Comparison of ENCODE assay signal across 8 cellular contexts in the genomic region with DNA sequence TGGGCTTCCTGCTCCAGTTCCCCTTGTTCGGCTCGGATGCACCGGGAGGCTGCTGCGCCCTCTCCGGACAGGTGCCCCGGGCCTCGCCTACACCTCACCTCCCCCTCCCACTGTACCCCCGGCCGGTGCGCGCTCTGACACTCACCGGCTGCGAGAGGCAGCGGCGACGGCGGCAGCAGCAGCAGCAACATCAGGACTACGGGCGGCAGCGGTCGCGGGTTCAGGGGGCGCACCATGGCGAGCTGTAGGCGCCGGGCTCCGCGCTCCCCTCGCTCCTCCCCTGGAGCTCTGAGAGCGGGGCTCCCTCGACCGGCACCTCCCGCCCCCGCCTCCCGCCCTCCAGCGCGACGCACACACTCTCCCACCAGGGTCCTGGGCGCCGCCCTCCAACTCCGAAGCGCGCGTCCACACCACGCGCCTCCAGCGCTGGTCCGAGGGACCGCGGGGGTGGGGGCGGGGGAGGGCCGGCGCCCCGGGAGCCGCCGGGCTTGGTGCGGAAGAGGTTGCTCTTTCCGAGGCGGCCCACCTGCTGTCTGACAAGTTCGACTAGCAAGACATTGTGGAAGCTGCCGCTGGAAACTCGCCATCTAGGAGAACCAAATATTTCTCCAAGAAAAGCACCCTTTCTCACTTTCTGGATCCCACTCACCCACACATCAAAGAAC. TPM values are rescaled to one million over a fixed set of nuclear protein-coding genes. Genes with fewer than 3 reads are reported as not detected.
A peak's percentile ranks its signal among the peaks of the same experiment; 100 is the strongest.
DNase-seq lines count a peak whose midpoint lies in the region; ATAC-seq and TF ChIP-seq lines count a peak whose summit lies in the region.

A gene with protein sequence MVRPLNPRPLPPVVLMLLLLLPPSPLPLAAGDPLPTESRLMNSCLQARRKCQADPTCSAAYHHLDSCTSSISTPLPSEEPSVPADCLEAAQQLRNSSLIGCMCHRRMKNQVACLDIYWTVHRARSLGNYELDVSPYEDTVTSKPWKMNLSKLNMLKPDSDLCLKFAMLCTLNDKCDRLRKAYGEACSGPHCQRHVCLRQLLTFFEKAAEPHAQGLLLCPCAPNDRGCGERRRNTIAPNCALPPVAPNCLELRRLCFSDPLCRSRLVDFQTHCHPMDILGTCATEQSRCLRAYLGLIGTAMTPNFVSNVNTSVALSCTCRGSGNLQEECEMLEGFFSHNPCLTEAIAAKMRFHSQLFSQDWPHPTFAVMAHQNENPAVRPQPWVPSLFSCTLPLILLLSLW (minus strand): TSS at position 433 of the 665 bp plus-strand sequence. CDS start 197 bp downstream, at position 236.

- no peak within 1 kb of the TSS for H3K27ac ChIP-seq in suprapubic skin

- H3K36me3 Mint-ChIP-seq in activated naive CD4-positive, alpha-beta T cell treated with anti-CD3 and anti-CD28 coated beads for 36 hours (ENCODE audit: low read depth), result no peaks in the 10 kb centered on the region

- H3K27ac Mint-ChIP-seq in activated naive CD4-positive, alpha-beta T cell treated with anti-CD3 and anti-CD28 coated beads for 36 hours, result no peak within 1 kb of the TSS

- no peak for TF ChIP-seq CTCF in suprapubic skin (IDR thresholded peaks at IDR 0.05)

- H3K4me3 ChIP-seq in adipocyte (ENCODE audit: low read length) (no peak within 1 kb of the TSS), suprapubic skin (peak within 1 kb of the TSS; percentile 52)

- H3K27me3 ChIP-seq in adipocyte (replicated peaks; ENCODE audit: control insufficient read depth, insufficient read depth, low read length) (peaks cover 41% of the 10 kb centered on the region), suprapubic skin (peaks cover 12% of the 10 kb centered on the region)

- DNase-seq in activated naive CD4-positive, alpha-beta T cell treated with anti-CD3 and anti-CD28 coated beads for 36 hours, result peak; percentile 11
- no peak for DNase-seq in activated naive CD4-positive, alpha-beta T cell treated with Interleukin-2 at 50 U/mL for 16 hours
- DNase-seq in adipocyte (ENCODE audit: low read depth) (peak; percentile 7), iPS-NIHi7 (ENCODE audit: extremely low spot score) (peak; percentile 63), suprapubic skin (ENCODE audit: low spot score in 2 of 2) (no peak), kidney glomerular epithelial cell (lab: John Stamatoyannopoulos, UW) (no peak), GM19240 (ENCODE audit: insufficient read length, low spot score) (no peak)

- H3K36me3 ChIP-seq in adipocyte (ENCODE audit: control insufficient read depth, insufficient read depth, low read length, severe bottlenecking) (no peaks in the 10 kb centered on the region), suprapubic skin (no peaks in the 10 kb centered on the region)

- no peaks in the 10 kb centered on the region for H3K4me1 ChIP-seq in adipocyte (ENCODE audit: control insufficient read depth, insufficient read depth, low read length)
- H3K4me1 ChIP-seq in suprapubic skin, result peaks cover 9% of the 10 kb centered on the region

- no peak for ATAC-seq in HG02884 (IDR thresholded peaks at IDR 0.05; ENCODE audit: unreplicated experiment)

- H3K9ac ChIP-seq in adipocyte (ENCODE audit: low read length), result no peak within 1 kb of the TSS

- H3K9me3 ChIP-seq in adipocyte (ENCODE audit: control insufficient read depth, low read length), result peaks cover 3% of the 10 kb centered on the region
- H3K9me3 ChIP-seq in suprapubic skin, result no peaks in the 10 kb centered on the region

- TF ChIP-seq EP300 in suprapubic skin (IDR thresholded peaks at IDR 0.05), result no peak

- H3K4me3 Mint-ChIP-seq in activated naive CD4-positive, alpha-beta T cell treated with anti-CD3 and anti-CD28 coated beads for 36 hours, result peak within 1 kb of the TSS; percentile 36

- CTCF ChIA-PET in activated naive CD4-positive, alpha-beta T cell treated with anti-CD3 and anti-CD28 coated beads for 36 hours (lab: Charles Lee), result interaction anchor here (0.7 kb wide), 1 partner anchor 27 kb away, joined by 3 read pairs; no protein-coding TSS in a partner anchor

- no peaks in the 10 kb centered on the region for H3K9me3 Mint-ChIP-seq in activated naive CD4-positive, alpha-beta T cell treated with anti-CD3 and anti-CD28 coated beads for 36 hours

- intact Hi-C loops in activated naive CD4-positive, alpha-beta T cell treated with anti-CD3 and anti-CD28 coated beads for 36 hours (cut with micrococcal nuclease), result no loop called here

- H3K27me3 Mint-ChIP-seq in activated naive CD4-positive, alpha-beta T cell treated with anti-CD3 and anti-CD28 coated beads for 36 hours (ENCODE audit: low read depth), result peaks cover 18% of the 10 kb centered on the region

- peaks cover 3% of the 10 kb centered on the region for H3K4me1 Mint-ChIP-seq in activated naive CD4-positive, alpha-beta T cell treated with anti-CD3 and anti-CD28 coated beads for 36 hours (ENCODE audit: low read depth)

- no peak for TF ChIP-seq POLR2A in suprapubic skin (IDR thresholded peaks at IDR 0.05)

- WGBS in suprapubic skin, result 5% methylated on average over 8 of the region's 62 CpGs

RNA-seq across cellular contexts. Expression of the gene that starts here (rescaled TPM):
- total RNA-seq in activated naive CD4-positive, alpha-beta T cell treated with anti-CD3 and anti-CD28 coated beads for 36 hours, result not detected
- total RNA-seq in suprapubic skin, result 1 to 10 TPM in 2 of 4 donors, under 1 TPM in 1, not detected in 1; 0.85 to 2.0 (median 1.1) TPM

Comparison
In these comparisons a context has a peak if more than half of its experiments do, and no peak if none do; other contexts are left out.
1. Peak in DNase-seq in activated naive CD4-positive, alpha-beta T cell treated with anti-CD3 and anti-CD28 coated beads for 36 hours; RNA of the gene not detected or under 1 TPM.
2. DNase-seq: peak in adipocyte (single experiment) and iPS-NIHi7 (single experiment); none in activated naive CD4-positive, alpha-beta T cell treated with Interleukin-2 at 50 U/mL for 16 hours (single experiment), suprapubic skin (0 of 2), kidney glomerular epithelial cell (single experiment) and GM19240 (single experiment).